ENCODE assay signal across 8 cellular contexts in genomic region chr17:7479139-7479388, GRCh38. TPM values are rescaled to one million over a fixed set of nuclear protein-coding genes. Genes with fewer than 3 reads are reported as not detected.
DNase-seq lines count a peak whose midpoint lies in the region; ATAC-seq, FAIRE-seq and TF ChIP-seq lines count a peak whose summit lies in the region.

No MANE protein-coding gene starts in this region.

- CTCF ChIA-PET in Caco-2 (lab: Charles Lee), result no interaction called here

- DNase-seq in Caco-2 (no peak), Peyer's patch (no peak), epithelial cell of prostate (ENCODE audit: low read depth, low spot score) (no peak), pancreas (no peak), foreskin melanocyte (no peak), erythroblast (lab: John Stamatoyannopoulos, UW) (no peak), iPS-NIHi7 (ENCODE audit: extremely low spot score) (no peak)
- no peak for DNase-seq in stimulated activated CD4-positive, alpha-beta T cell treated with anti-CD3 and anti-CD28 coated beads, Interleukin-4, amount 100 ng/mL, for 1 hour

- no peak for TF ChIP-seq POLR2A in Peyer's patch (IDR thresholded peaks at IDR 0.05)
- TF ChIP-seq POLR2A in erythroblast (IDR thresholded peaks at IDR 0.05; ENCODE audit: low read length), result no peak

- no peaks in the 10 kb centered on the region for H3K9me3 Mint-ChIP-seq in Caco-2 (ENCODE audit: unreplicated experiment)

- H3K36me3 Mint-ChIP-seq in Caco-2 (ENCODE audit: insufficient read depth, unreplicated experiment), result peaks cover 33% of the 10 kb centered on the region

- peak overlapping the region; percentile 64 for H3K4me3 ChIP-seq in Caco-2 (ENCODE audit: low read depth, low read length)
- H3K4me3 ChIP-seq in Peyer's patch, result peak overlapping the region; percentile 84 to 99 (median 94)
- H3K4me3 ChIP-seq in pancreas, result peak overlapping the region; percentile 89 to 98 (median 98)

- intact Hi-C loops in Caco-2 (cut with micrococcal nuclease; ENCODE audit: unreplicated experiment), result loop anchor here (5.0 kb wide), 1 partner anchor 127 kb away; the partner anchor contains the start of gene KCTD11
- intact Hi-C loops in pancreas (cut with DNase I), result loop anchor here in 2 of 3 donors (5.0 kb wide), 1 partner anchor 37 kb away; no protein-coding TSS in a partner anchor

- peak overlapping the region; percentile 66 for H3K27ac Mint-ChIP-seq in Caco-2 (ENCODE audit: unreplicated experiment)

- BruUV-seq in Caco-2 (replicated peaks; lab: Mats Ljungman, UMichigan), result no TSS peak

- no peaks in the 10 kb centered on the region for H3K27me3 ChIP-seq in Caco-2 (replicated peaks; ENCODE audit: control insufficient read depth, insufficient read depth, low read length)
- H3K27me3 ChIP-seq in Peyer's patch, result no peaks in the 10 kb centered on the region
- no peaks in the 10 kb centered on the region for H3K27me3 ChIP-seq in pancreas

- H3K27me3 Mint-ChIP-seq in Caco-2 (ENCODE audit: insufficient read depth, unreplicated experiment), result no peaks in the 10 kb centered on the region

- no peak for FAIRE-seq in pancreas (lab: Jason Lieb, UNC)

- no peak for ATAC-seq in pancreas

- POLR2A ChIA-PET in Caco-2 (lab: Charles Lee), result interaction anchor here (0.5 to 1.4 kb wide), 2 partner anchors 42 to 94 kb away, joined by 3 read pairs; no protein-coding TSS in a partner anchor

- H3K4me1 ChIP-seq in Caco-2 (peaks cover 23% of the 10 kb centered on the region), Peyer's patch (peaks cover 0 to 48% (median 7%) of the 10 kb centered on the region in 4 donors), pancreas (peaks cover 0 to 17% (median 16%) of the 10 kb centered on the region in 3 donors)

- H3K36me3 ChIP-seq in Caco-2 (ENCODE audit: control insufficient read depth, insufficient read depth, low read length), result no peaks in the 10 kb centered on the region
- no peaks in the 10 kb centered on the region for H3K36me3 ChIP-seq in Peyer's patch
- no peaks in the 10 kb centered on the region for H3K36me3 ChIP-seq in pancreas

- 0% methylated on average over 11 to 27 of the region's 27 CpGs for WGBS in pancreas, 2 donors

- peaks cover 35% of the 10 kb centered on the region for H3K4me1 Mint-ChIP-seq in Caco-2 (ENCODE audit: low read depth, unreplicated experiment)

- peak overlapping the region; percentile 70 for H3K4me3 Mint-ChIP-seq in Caco-2 (ENCODE audit: unreplicated experiment)

- TF ChIP-seq CTCF in Caco-2 (IDR thresholded peaks at IDR 0.05; ENCODE audit: insufficient read depth in 1 of 2, low read depth in 1 of 2, low read length in 1 of 2, severe bottlenecking in 1 of 2, unreplicated experiment in 1 of 2) (no peak), Peyer's patch (IDR thresholded peaks at IDR 0.05) (no peak), pancreas (IDR thresholded peaks at IDR 0.05) (no peak)

- H3K27ac ChIP-seq in Peyer's patch (peak overlapping the region; percentile 98 to 100 (median 99)), epithelial cell of prostate (peak overlapping the region; percentile 95), pancreas (peak overlapping the region; percentile 98 to 99 (median 98))

- H3K9me3 ChIP-seq in Caco-2 (no peaks in the 10 kb centered on the region), Peyer's patch (no peaks in the 10 kb centered on the region), pancreas (no peaks in the 10 kb centered on the region)

RNA-seq across cellular contexts. Expression of gene ZBTB4, which starts 0.4 kb away (rescaled TPM):
- total RNA-seq in Caco-2 (2022) (15.5 and 16.5 TPM in 2 replicates), Peyer's patch (10 to 100 TPM; 15.1 to 27.3 (median 24.5) TPM), pancreas (10 to 100 TPM; 20.3 to 30.2 (median 22.2) TPM)
- 10 to 100 TPM; 17.3 to 19.2 TPM for polyA plus RNA-seq in pancreas

RNA-seq across cellular contexts. Expression of gene SLC35G6, which starts 2.2 kb away (rescaled TPM):
- not detected in 2 replicates for total RNA-seq in Caco-2 (2022)
- not detected for total RNA-seq in Peyer's patch
- not detected for total RNA-seq in pancreas
- under 1 TPM in 1 of 2 donors, not detected in 1; 0.08 TPM for polyA plus RNA-seq in pancreas

RNA-seq across cellular contexts. Expression of gene POLR2A, which starts 5.1 kb away (rescaled TPM):
- total RNA-seq in Caco-2 (2022), result 69.8 and 72.1 TPM in 2 replicates
- 100 to 1,000 TPM in 3 of 4 donors, 10 to 100 TPM in 1; 94.6 to 204 (median 157) TPM for total RNA-seq in Peyer's patch
- total RNA-seq in pancreas, result 10 to 100 TPM; 45.7 to 62.6 (median 53.8) TPM
- polyA plus RNA-seq in pancreas, result 10 to 100 TPM; 24.5 to 83.6 TPM

RNA-seq across cellular contexts. Expression of gene CHRNB1, which starts 34.2 kb away (rescaled TPM):
- total RNA-seq in Caco-2 (2022) (1.7 and 2.6 TPM in 2 replicates), Peyer's patch (1 to 10 TPM; 4.0 to 9.1 (median 5.8) TPM), pancreas (10 to 100 TPM in 2 of 6 donors, 1 to 10 TPM in 4; 7.5 to 15.0 (median 8.7) TPM)
- polyA plus RNA-seq in pancreas, result 10 to 100 TPM in 1 of 2 donors, 1 to 10 TPM in 1; 9.7 to 11.1 TPM

RNA-seq across cellular contexts. Expression of gene FGF11, which starts 39.8 kb away (rescaled TPM):
- total RNA-seq in Caco-2 (2022) (0.91 and 1.3 TPM in 2 replicates), Peyer's patch (1 to 10 TPM in 1 of 4 donors, not detected in 3; 1.0 TPM), pancreas (1 to 10 TPM in 1 of 6 donors, under 1 TPM in 5; 0.09 to 1.1 (median 0.31) TPM)
- polyA plus RNA-seq in pancreas, result under 1 TPM; 0.61 to 0.65 TPM
